In the genomic region with DNA sequence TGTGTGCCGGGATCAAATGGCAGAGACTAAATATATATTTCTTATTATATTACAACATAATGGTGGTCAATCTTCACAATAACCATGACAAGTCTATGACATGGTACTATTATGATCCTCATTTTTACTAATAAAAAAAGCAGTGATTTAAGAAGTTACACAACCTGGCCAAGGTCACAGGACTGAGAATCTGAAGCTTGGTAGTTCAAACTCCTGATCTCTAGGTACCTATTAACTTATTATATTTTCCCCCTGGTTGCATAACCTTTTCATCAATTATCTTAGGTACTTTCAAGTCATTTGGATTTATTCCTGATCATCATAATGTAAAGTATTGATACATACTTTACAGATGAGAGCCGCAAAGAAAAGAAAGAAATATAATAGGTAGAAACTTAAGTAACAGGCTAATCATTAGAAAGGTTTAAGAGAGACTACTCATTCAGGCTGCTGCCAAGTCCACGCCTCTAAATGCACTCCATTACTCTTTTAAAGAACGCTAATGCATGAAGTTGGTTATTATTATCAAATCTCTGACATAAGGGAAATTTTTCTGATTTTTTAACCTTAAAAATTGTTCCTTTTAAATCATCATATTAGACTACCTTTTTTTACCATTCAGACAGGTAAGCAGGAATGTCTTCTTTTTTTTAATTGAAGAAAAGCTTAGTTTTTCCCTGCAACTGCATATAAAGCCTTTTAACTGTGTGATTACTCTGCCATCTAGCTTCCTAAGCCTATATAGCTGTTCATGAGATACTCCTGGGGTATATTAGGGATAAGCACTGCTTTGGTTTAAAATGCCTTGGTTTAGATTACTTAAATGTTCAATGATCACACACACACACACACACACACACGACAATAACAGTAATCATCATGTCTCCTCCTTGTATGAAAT, we compare ENCODE assay signal across 1 cellular context.
TF ChIP-seq lines count a peak whose summit lies in the region.

No MANE protein-coding gene starts in this region.

TF ChIP-seq in GM12878, 131 proteins besides CTCF, POLR2A, EP300 and RAD21:
- TF ChIP-seq SREBF2 (IDR thresholded peaks at IDR 0.05; ENCODE audit: low read length), result no peak
- no peak for TF ChIP-seq SRF (IDR thresholded peaks at IDR 0.05; ENCODE audit: low read depth in 2 of 2, low read length in 2 of 2)
- TF ChIP-seq ZBED1 (IDR thresholded peaks at IDR 0.05; ENCODE audit: borderline replicate concordance), result no peak
- TF ChIP-seq IRF4 (IDR thresholded peaks at IDR 0.05; ENCODE audit: low read depth, low read length), result no peak
- TF ChIP-seq, protein P1, sequence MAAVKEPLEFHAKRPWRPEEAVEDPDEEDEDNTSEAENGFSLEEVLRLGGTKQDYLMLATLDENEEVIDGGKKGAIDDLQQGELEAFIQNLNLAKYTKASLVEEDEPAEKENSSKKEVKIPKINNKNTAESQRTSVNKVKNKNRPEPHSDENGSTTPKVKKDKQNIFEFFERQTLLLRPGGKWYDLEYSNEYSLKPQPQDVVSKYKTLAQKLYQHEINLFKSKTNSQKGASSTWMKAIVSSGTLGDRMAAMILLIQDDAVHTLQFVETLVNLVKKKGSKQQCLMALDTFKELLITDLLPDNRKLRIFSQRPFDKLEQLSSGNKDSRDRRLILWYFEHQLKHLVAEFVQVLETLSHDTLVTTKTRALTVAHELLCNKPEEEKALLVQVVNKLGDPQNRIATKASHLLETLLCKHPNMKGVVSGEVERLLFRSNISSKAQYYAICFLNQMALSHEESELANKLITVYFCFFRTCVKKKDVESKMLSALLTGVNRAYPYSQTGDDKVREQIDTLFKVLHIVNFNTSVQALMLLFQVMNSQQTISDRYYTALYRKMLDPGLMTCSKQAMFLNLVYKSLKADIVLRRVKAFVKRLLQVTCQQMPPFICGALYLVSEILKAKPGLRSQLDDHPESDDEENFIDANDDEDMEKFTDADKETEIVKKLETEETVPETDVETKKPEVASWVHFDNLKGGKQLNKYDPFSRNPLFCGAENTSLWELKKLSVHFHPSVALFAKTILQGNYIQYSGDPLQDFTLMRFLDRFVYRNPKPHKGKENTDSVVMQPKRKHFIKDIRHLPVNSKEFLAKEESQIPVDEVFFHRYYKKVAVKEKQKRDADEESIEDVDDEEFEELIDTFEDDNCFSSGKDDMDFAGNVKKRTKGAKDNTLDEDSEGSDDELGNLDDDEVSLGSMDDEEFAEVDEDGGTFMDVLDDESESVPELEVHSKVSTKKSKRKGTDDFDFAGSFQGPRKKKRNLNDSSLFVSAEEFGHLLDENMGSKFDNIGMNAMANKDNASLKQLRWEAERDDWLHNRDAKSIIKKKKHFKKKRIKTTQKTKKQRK (IDR thresholded peaks at IDR 0.05; ENCODE audit: low read depth, low read length), result no peak
- TF ChIP-seq BRCA1 (IDR thresholded peaks at IDR 0.05; ENCODE audit: low read depth, low read length), result no peak
- TF ChIP-seq IKZF1 (conservative IDR thresholded peaks at IDR 0.05), result no peak
- TF ChIP-seq ZZZ3 (IDR thresholded peaks at IDR 0.05; ENCODE audit: control insufficient read depth, insufficient read length, low read depth), result no peak
- no peak for TF ChIP-seq PAX5 (IDR thresholded peaks at IDR 0.05; ENCODE audit: borderline replicate concordance, low read depth, low read length)
- TF ChIP-seq, protein P2, sequence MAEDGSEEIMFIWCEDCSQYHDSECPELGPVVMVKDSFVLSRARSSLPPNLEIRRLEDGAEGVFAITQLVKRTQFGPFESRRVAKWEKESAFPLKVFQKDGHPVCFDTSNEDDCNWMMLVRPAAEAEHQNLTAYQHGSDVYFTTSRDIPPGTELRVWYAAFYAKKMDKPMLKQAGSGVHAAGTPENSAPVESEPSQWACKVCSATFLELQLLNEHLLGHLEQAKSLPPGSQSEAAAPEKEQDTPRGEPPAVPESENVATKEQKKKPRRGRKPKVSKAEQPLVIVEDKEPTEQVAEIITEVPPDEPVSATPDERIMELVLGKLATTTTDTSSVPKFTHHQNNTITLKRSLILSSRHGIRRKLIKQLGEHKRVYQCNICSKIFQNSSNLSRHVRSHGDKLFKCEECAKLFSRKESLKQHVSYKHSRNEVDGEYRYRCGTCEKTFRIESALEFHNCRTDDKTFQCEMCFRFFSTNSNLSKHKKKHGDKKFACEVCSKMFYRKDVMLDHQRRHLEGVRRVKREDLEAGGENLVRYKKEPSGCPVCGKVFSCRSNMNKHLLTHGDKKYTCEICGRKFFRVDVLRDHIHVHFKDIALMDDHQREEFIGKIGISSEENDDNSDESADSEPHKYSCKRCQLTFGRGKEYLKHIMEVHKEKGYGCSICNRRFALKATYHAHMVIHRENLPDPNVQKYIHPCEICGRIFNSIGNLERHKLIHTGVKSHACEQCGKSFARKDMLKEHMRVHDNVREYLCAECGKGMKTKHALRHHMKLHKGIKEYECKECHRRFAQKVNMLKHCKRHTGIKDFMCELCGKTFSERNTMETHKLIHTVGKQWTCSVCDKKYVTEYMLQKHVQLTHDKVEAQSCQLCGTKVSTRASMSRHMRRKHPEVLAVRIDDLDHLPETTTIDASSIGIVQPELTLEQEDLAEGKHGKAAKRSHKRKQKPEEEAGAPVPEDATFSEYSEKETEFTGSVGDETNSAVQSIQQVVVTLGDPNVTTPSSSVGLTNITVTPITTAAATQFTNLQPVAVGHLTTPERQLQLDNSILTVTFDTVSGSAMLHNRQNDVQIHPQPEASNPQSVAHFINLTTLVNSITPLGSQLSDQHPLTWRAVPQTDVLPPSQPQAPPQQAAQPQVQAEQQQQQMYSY (CRISPR knock-in tag; IDR thresholded peaks at IDR 0.05), result no peak
